In genomic region chr2:205681836-205682238, GRCh38 we compare ENCODE assay signal across 8 cellular contexts. TPM values are rescaled to one million over a fixed set of nuclear protein-coding genes. Genes with fewer than 3 reads are reported as not detected.
DNase-seq lines count a peak whose midpoint lies in the region; ATAC-seq and TF ChIP-seq lines count a peak whose summit lies in the region.

No MANE protein-coding gene starts in this region.

- no peaks in the 10 kb centered on the region for H4K20me1 ChIP-seq in OCI-LY3 (ENCODE audit: insufficient read depth, low read length)

- peaks cover 12 to 43% (median 35%) of the 10 kb centered on the region in 4 donors for H3K4me1 Mint-ChIP-seq in naive thymus-derived CD8-positive, alpha-beta T cell

- H3K27ac Mint-ChIP-seq in naive thymus-derived CD8-positive, alpha-beta T cell: no peak overlapping the region

- no peak overlapping the region for H3K27ac ChIP-seq in OCI-LY3 (ENCODE audit: low read length)

- DNase-seq in GM06990 (ENCODE audit: extremely low read depth, insufficient read length) (peak; percentile 48), D341Med (ENCODE audit: low spot score) (no peak)
- DNase-seq in naive thymus-derived CD8-positive, alpha-beta T cell: no peak

- peaks cover 30 to 68% (median 49%) of the 10 kb centered on the region in 5 donors for H3K27me3 Mint-ChIP-seq in naive thymus-derived CD8-positive, alpha-beta T cell

- H3K36me3 ChIP-seq in GM06990 (ENCODE audit: control insufficient read depth, insufficient read depth, low read length) (no peaks in the 10 kb centered on the region), OCI-LY3 (replicated peaks; ENCODE audit: low read depth, low read length) (no peaks in the 10 kb centered on the region), endocrine pancreas (ENCODE audit: control insufficient read depth, insufficient read depth, low read length) (no peaks in the 10 kb centered on the region)

- peak overlapping the region; percentile 95 for H3K4me2 ChIP-seq in OCI-LY3 (ENCODE audit: low read length)

- H3K36me3 Mint-ChIP-seq in naive thymus-derived CD8-positive, alpha-beta T cell: peaks cover 0 to 9% (median 0%) of the 10 kb centered on the region in 3 donors

- H3K79me2 ChIP-seq in OCI-LY3 (ENCODE audit: low read length): no peaks in the 10 kb centered on the region

- H3K9ac ChIP-seq in OCI-LY3 (ENCODE audit: low read length): peak overlapping the region; percentile 53; the same call in 1 of the 2 replicates
- peak overlapping the region; percentile 22 for H3K9ac ChIP-seq in endocrine pancreas (ENCODE audit: control insufficient read depth, insufficient read depth, low read length)

- TF ChIP-seq CTCF in GM06990 (IDR thresholded peaks at IDR 0.05; ENCODE audit: insufficient read depth, low read length, poor library complexity, severe bottlenecking): no peak
- TF ChIP-seq CTCF in OCI-LY3 (IDR thresholded peaks at IDR 0.05; ENCODE audit: low read depth, low read length): no peak

- H2AFZ ChIP-seq in OCI-LY3 (ENCODE audit: low read depth, low read length): peak overlapping the region; percentile 49; the same call in 1 of the 2 replicates

- POLR2A ChIA-PET in naive thymus-derived CD8-positive, alpha-beta T cell (lab: Charles Lee): interaction anchor here (1.0 kb wide), 1 partner anchor 25 kb away, joined by 4 read pairs; no protein-coding TSS in a partner anchor

- H3K4me3 ChIP-seq in GM06990 (replicated peaks; ENCODE audit: low read depth, low read length): peak overlapping the region; percentile 53
- peak overlapping the region; percentile 85 for H3K4me3 ChIP-seq in OCI-LY3 (ENCODE audit: low read length)
- peak overlapping the region; percentile 49 for H3K4me3 ChIP-seq in endocrine pancreas (ENCODE audit: control insufficient read depth, insufficient read depth, low read length)

- peaks cover 19% of the 10 kb centered on the region for H3K4me1 ChIP-seq in OCI-LY3 (ENCODE audit: low read length)
- no peaks in the 10 kb centered on the region for H3K4me1 ChIP-seq in endocrine pancreas (ENCODE audit: control insufficient read depth, insufficient read depth, low read length)

- H3K9me3 Mint-ChIP-seq in naive thymus-derived CD8-positive, alpha-beta T cell: no peaks in the 10 kb centered on the region

- H3K27me3 ChIP-seq in GM06990 (replicated peaks; ENCODE audit: control insufficient read depth, insufficient read depth, low read length) (peaks cover 3% of the 10 kb centered on the region), OCI-LY3 (ENCODE audit: low read depth, low read length) (peaks cover 42% of the 10 kb centered on the region), endocrine pancreas (ENCODE audit: control insufficient read depth, insufficient read depth, low read length) (no peaks in the 10 kb centered on the region)

- H3K4me3 Mint-ChIP-seq in naive thymus-derived CD8-positive, alpha-beta T cell: peak overlapping the region; percentile 55 to 85 (median 70)

- H3K9me3 ChIP-seq in OCI-LY3 (ENCODE audit: insufficient read depth, low read length): no peaks in the 10 kb centered on the region
- no peaks in the 10 kb centered on the region for H3K9me3 ChIP-seq in endocrine pancreas (ENCODE audit: control insufficient read depth, low read length)

- ATAC-seq in GM21526 (IDR thresholded peaks at IDR 0.05; ENCODE audit: low FRiP score, unreplicated experiment): peak; percentile 43
- ATAC-seq in naive thymus-derived CD8-positive, alpha-beta T cell: peak in 1 of 2 donors; percentile 13
- no peak for ATAC-seq in HG02981 (IDR thresholded peaks at IDR 0.05; ENCODE audit: unreplicated experiment)
- ATAC-seq in GM21515 (IDR thresholded peaks at IDR 0.05; ENCODE audit: unreplicated experiment): no peak

RNA-seq across cellular contexts. Expression of gene NRP2, which starts 0.5 kb away (rescaled TPM):
- 1 to 10 TPM in 1 of 2 experiments, under 1 TPM in 1; 0.82 to 1.1 TPM for total RNA-seq in naive thymus-derived CD8-positive, alpha-beta T cell
- polyA plus RNA-seq in naive thymus-derived CD8-positive, alpha-beta T cell: not detected
